ENCODE assay signal across 31 cellular contexts in genomic region chr14:95816539-95816938, GRCh38.
"Had no signal": no experiment of that assay in that cellular context is flagged by ENCODE, and none has a peak within 500 bp of the region (broad histone marks: within the 10 kb centered on the region; RNA-seq: fewer than 3 reads in every experiment).

No MANE protein-coding gene starts in this region.

- H3K27ac Mint-ChIP-seq: activated CD4-positive, alpha-beta memory T cell treated with anti-CD3 and anti-CD28 coated beads, Interleukin-2, amount 10 ng/mL, durations not matched to agents 7 days and 5 days; activated CD8-positive, alpha-beta memory T cell treated with anti-CD3 and anti-CD28 coated beads, Interleukin-2, amount 10 ng/mL, durations not matched to agents 7 days and 5 days; activated naive CD8-positive, alpha-beta T cell treated with anti-CD3 and anti-CD28 coated beads for 36 hours; activated T-helper 17 cell treated with anti-CD3 and anti-CD28 coated beads, Interleukin-2, amount 50 U/mL, for 72 hours had no signal

- ATAC-seq: activated CD8-positive, alpha-beta memory T cell treated with anti-CD3 and anti-CD28 coated beads, Interleukin-2, amount 10 ng/mL, durations not matched to agents 7 days and 5 days; activated T-helper 17 cell treated with anti-CD3 and anti-CD28 coated beads, Interleukin-2, amount 50 U/mL, for 72 hours; Panc1 had no signal

- H3K36me3 ChIP-seq: brain microvascular endothelial cell, cardiac muscle cell, SJCRH30, WERI-Rb-1 had no signal

- H3K9me3 ChIP-seq: SJCRH30 had no signal

- DNase-seq: activated CD4-positive, alpha-beta memory T cell treated with anti-CD3 and anti-CD28 coated beads, Interleukin-2, amount 10 ng/mL, durations not matched to agents 7 days and 5 days; activated CD4-positive, alpha-beta T cell treated with anti-CD3 and anti-CD28 coated beads for 1 hour; activated CD4-positive, alpha-beta T cell treated with anti-CD3 and anti-CD28 coated beads for 48 hours; activated CD4-positive, CD25-positive, alpha-beta regulatory T cell; activated CD8-positive, alpha-beta memory T cell treated with anti-CD3 and anti-CD28 coated beads for 24 hours; activated CD8-positive, alpha-beta memory T cell treated with anti-CD3 and anti-CD28 coated beads, Interleukin-2, amount 10 ng/mL, durations not matched to agents 7 days and 5 days; activated CD8-positive, alpha-beta memory T cell treated with anti-CD3 and anti-CD28 coated beads, Interleukin-2, amount 50 U/mL, for 48 hours; activated effector memory CD4-positive, alpha-beta T cell treated with anti-CD3 and anti-CD28 coated beads, Interleukin-2, amount 50 U/mL, for 16 hours; activated naive CD4-positive, alpha-beta T cell; activated naive CD4-positive, alpha-beta T cell treated with anti-CD3 and anti-CD28 coated beads, Interleukin-2, amount 50 U/mL, for 16 hours; activated naive CD8-positive, alpha-beta T cell treated with anti-CD3 and anti-CD28 coated beads for 36 hours; activated T-cell treated with anti-CD3 and anti-CD28 coated beads, Interleukin-2, amount 50 U/mL, for 48 hours; amniotic stem cell; aorta; brain microvascular endothelial cell; Karpas-422; NCI-H1105; NCI-H1436; NCI-H1694; NCI-H1930; NCI-H2081 treated with DMSO at 0.1 percent for 48 hours; NCI-H345; NCI-H524 treated with DMSO at 0.1 percent for 48 hours; SHP77; SJCRH30; T1000; WERI-Rb-1 had no signal

- H3K4me3 ChIP-seq: cardiac muscle cell, SJCRH30, SK-N-MC had no signal

- H3K4me3 Mint-ChIP-seq: activated CD4-positive, alpha-beta memory T cell treated with anti-CD3 and anti-CD28 coated beads, Interleukin-2, amount 10 ng/mL, durations not matched to agents 7 days and 5 days; activated CD8-positive, alpha-beta memory T cell treated with anti-CD3 and anti-CD28 coated beads, Interleukin-2, amount 10 ng/mL, durations not matched to agents 7 days and 5 days; activated naive CD8-positive, alpha-beta T cell treated with anti-CD3 and anti-CD28 coated beads for 36 hours; activated T-helper 17 cell treated with anti-CD3 and anti-CD28 coated beads, Interleukin-2, amount 50 U/mL, for 72 hours had no signal

- H3K4me1 ChIP-seq: SJCRH30 had no signal

- H3K27ac ChIP-seq: brain microvascular endothelial cell, cardiac muscle cell, SJCRH30, SK-N-MC, WERI-Rb-1 had no signal

- H3K27me3 ChIP-seq: brain microvascular endothelial cell, cardiac muscle cell, SJCRH30 had no signal

- H3K9me3 Mint-ChIP-seq: activated CD4-positive, alpha-beta memory T cell treated with anti-CD3 and anti-CD28 coated beads, Interleukin-2, amount 10 ng/mL, durations not matched to agents 7 days and 5 days; activated T-helper 17 cell treated with anti-CD3 and anti-CD28 coated beads, Interleukin-2, amount 50 U/mL, for 72 hours had no signal

- H3K36me3 Mint-ChIP-seq: activated CD8-positive, alpha-beta memory T cell treated with anti-CD3 and anti-CD28 coated beads, Interleukin-2, amount 10 ng/mL, durations not matched to agents 7 days and 5 days; activated naive CD8-positive, alpha-beta T cell treated with anti-CD3 and anti-CD28 coated beads for 36 hours had no signal

- H3K4me1 Mint-ChIP-seq: activated CD4-positive, alpha-beta memory T cell treated with anti-CD3 and anti-CD28 coated beads, Interleukin-2, amount 10 ng/mL, durations not matched to agents 7 days and 5 days; activated CD8-positive, alpha-beta memory T cell treated with anti-CD3 and anti-CD28 coated beads, Interleukin-2, amount 10 ng/mL, durations not matched to agents 7 days and 5 days; activated naive CD8-positive, alpha-beta T cell treated with anti-CD3 and anti-CD28 coated beads for 36 hours; activated T-helper 17 cell treated with anti-CD3 and anti-CD28 coated beads, Interleukin-2, amount 50 U/mL, for 72 hours had no signal
